1 cellular context compared by ENCODE assay signal in genomic region chr22:23106906-23107367, GRCh38.
TF ChIP-seq lines count a peak whose summit lies in the region.

No MANE protein-coding gene starts in this region.

TF ChIP-seq in HepG2, 621 proteins besides CTCF, POLR2A, EP300 and RAD21:
- TF ChIP-seq ZNF331 (CRISPR knock-in tag; IDR thresholded peaks at IDR 0.05) (no peak), ZNF101 (CRISPR knock-in tag; IDR thresholded peaks at IDR 0.05; ENCODE audit: borderline replicate concordance, low read depth) (no peak), ZNF746 (CRISPR knock-in tag; IDR thresholded peaks at IDR 0.05) (no peak), SSRP1 (CRISPR knock-in tag; IDR thresholded peaks at IDR 0.05) (no peak), CHD2 (IDR thresholded peaks at IDR 0.05; ENCODE audit: low read depth, low read length) (no peak), MTF2 (CRISPR knock-in tag; IDR thresholded peaks at IDR 0.05; ENCODE audit: borderline replicate concordance) (no peak), ZNF562 (CRISPR knock-in tag; IDR thresholded peaks at IDR 0.05; ENCODE audit: borderline replicate concordance) (no peak), ZNF883 (CRISPR knock-in tag; IDR thresholded peaks at IDR 0.05; ENCODE audit: not compliant biosample characterization) (no peak), HNRNPL (IDR thresholded peaks at IDR 0.05; ENCODE audit: low read depth, low read length) (peak; percentile 75; the same call in 1 of the 2 replicates), PCBP2 (optimal IDR thresholded peaks at IDR 0.05; ENCODE audit: low read depth, low read length, poor library complexity, severe bottlenecking) (no peak), KDM4B (CRISPR knock-in tag; IDR thresholded peaks at IDR 0.05) (no peak), ZNF253 (CRISPR knock-in tag; IDR thresholded peaks at IDR 0.05; ENCODE audit: borderline replicate concordance) (no peak), SUZ12 (IDR thresholded peaks at IDR 0.05; ENCODE audit: low read depth, low read length) (no peak), ZNF354B (CRISPR knock-in tag; IDR thresholded peaks at IDR 0.05) (no peak), RFX5 (IDR thresholded peaks at IDR 0.05; ENCODE audit: low read depth, low read length) (no peak), MIXL1 (CRISPR knock-in tag; IDR thresholded peaks at IDR 0.05) (no peak), ZNF792 (CRISPR knock-in tag; IDR thresholded peaks at IDR 0.05) (peak; percentile 100), ZSCAN25 (CRISPR knock-in tag; IDR thresholded peaks at IDR 0.05) (0 out of 2 replicates have a peak, but pooled peaks have one; percentile 58), ETV6 (CRISPR knock-in tag; conservative IDR thresholded peaks at IDR 0.05) (no peak), ZNF432 (CRISPR knock-in tag; IDR thresholded peaks at IDR 0.05; ENCODE audit: borderline replicate concordance) (no peak), PATZ1 (CRISPR knock-in tag; IDR thresholded peaks at IDR 0.05) (0 out of 2 replicates have a peak, but pooled peaks have one; percentile 31), ZSCAN22 (CRISPR knock-in tag; IDR thresholded peaks at IDR 0.05) (no peak), ZNF768 (CRISPR knock-in tag; IDR thresholded peaks at IDR 0.05) (no peak), GRHL1 (CRISPR knock-in tag; conservative IDR thresholded peaks at IDR 0.05) (no peak), RCOR2 (CRISPR knock-in tag; IDR thresholded peaks at IDR 0.05) (no peak)
- TF ChIP-seq, protein P1, sequence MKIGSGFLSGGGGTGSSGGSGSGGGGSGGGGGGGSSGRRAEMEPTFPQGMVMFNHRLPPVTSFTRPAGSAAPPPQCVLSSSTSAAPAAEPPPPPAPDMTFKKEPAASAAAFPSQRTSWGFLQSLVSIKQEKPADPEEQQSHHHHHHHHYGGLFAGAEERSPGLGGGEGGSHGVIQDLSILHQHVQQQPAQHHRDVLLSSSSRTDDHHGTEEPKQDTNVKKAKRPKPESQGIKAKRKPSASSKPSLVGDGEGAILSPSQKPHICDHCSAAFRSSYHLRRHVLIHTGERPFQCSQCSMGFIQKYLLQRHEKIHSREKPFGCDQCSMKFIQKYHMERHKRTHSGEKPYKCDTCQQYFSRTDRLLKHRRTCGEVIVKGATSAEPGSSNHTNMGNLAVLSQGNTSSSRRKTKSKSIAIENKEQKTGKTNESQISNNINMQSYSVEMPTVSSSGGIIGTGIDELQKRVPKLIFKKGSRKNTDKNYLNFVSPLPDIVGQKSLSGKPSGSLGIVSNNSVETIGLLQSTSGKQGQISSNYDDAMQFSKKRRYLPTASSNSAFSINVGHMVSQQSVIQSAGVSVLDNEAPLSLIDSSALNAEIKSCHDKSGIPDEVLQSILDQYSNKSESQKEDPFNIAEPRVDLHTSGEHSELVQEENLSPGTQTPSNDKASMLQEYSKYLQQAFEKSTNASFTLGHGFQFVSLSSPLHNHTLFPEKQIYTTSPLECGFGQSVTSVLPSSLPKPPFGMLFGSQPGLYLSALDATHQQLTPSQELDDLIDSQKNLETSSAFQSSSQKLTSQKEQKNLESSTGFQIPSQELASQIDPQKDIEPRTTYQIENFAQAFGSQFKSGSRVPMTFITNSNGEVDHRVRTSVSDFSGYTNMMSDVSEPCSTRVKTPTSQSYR (CRISPR knock-in tag; IDR thresholded peaks at IDR 0.05; ENCODE audit: borderline replicate concordance), result peak; percentile 26; the same call in 1 of the 2 replicates
- TF ChIP-seq, protein P2, sequence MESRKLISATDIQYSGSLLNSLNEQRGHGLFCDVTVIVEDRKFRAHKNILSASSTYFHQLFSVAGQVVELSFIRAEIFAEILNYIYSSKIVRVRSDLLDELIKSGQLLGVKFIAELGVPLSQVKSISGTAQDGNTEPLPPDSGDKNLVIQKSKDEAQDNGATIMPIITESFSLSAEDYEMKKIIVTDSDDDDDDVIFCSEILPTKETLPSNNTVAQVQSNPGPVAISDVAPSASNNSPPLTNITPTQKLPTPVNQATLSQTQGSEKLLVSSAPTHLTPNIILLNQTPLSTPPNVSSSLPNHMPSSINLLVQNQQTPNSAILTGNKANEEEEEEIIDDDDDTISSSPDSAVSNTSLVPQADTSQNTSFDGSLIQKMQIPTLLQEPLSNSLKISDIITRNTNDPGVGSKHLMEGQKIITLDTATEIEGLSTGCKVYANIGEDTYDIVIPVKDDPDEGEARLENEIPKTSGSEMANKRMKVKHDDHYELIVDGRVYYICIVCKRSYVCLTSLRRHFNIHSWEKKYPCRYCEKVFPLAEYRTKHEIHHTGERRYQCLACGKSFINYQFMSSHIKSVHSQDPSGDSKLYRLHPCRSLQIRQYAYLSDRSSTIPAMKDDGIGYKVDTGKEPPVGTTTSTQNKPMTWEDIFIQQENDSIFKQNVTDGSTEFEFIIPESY (CRISPR knock-in tag; IDR thresholded peaks at IDR 0.05), result 0 out of 2 replicates have a peak, but pooled peaks have one; percentile 10
- TF ChIP-seq, protein P3, sequence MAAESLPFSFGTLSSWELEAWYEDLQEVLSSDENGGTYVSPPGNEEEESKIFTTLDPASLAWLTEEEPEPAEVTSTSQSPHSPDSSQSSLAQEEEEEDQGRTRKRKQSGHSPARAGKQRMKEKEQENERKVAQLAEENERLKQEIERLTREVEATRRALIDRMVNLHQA (CRISPR knock-in tag; IDR thresholded peaks at IDR 0.05), result no peak
